Comparison of ENCODE assay signal across 1 cellular context in the genomic region with DNA sequence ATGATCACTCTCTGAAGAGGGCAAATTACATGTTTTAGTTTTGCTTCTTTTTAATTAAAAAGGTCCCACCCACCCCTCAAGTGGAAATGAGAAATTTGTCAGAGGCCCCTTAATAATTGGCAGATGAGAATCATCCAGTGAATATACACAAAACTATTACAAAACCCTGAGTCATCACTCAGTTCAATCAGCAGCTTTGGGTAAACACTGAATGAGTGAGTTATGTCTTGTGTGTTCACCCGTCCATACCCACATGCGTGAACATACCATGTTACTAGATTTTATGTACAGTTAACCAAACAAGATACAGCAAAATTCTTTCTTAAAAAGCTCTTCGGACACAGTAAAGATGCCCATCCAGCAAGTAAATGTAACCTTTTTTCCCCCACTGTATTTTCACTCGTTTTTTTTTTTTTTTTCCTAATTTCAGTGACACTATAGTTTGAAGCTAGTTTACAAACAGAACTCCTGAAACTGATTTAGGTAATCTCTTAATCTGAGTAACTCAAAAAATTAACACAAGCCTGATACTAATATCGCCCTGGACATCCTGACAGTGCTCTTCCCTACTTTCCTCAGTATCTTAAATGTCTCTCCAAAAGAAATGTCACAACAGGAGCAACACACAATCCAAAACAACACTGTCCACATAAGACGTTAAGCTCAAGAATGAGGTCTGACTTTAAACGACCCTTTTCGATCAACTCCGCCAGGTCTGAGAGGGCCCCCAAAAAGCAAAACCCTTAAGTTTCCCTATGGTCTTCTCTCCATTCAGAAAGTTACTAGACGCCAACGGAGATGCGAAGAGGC.
TF ChIP-seq lines count a peak whose summit lies in the region.

No MANE protein-coding gene starts in this region.

TF ChIP-seq in HepG2, 621 proteins besides CTCF, POLR2A, EP300 and RAD21 (continued from another document and continues in another):
- TF ChIP-seq, protein P1, sequence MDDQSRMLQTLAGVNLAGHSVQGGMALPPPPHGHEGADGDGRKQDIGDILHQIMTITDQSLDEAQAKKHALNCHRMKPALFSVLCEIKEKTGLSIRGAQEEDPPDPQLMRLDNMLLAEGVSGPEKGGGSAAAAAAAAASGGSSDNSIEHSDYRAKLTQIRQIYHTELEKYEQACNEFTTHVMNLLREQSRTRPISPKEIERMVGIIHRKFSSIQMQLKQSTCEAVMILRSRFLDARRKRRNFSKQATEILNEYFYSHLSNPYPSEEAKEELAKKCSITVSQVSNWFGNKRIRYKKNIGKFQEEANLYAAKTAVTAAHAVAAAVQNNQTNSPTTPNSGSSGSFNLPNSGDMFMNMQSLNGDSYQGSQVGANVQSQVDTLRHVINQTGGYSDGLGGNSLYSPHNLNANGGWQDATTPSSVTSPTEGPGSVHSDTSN (CRISPR knock-in tag; IDR thresholded peaks at IDR 0.05; ENCODE audit: borderline replicate concordance) = no peak
- TF ChIP-seq TEAD2 (CRISPR knock-in tag; IDR thresholded peaks at IDR 0.05) (no peak), TEAD3 (CRISPR knock-in tag; optimal IDR thresholded peaks at IDR 0.05; ENCODE audit: borderline replicate concordance) (peak; percentile 52), HCFC1 (IDR thresholded peaks at IDR 0.05; ENCODE audit: low read depth, low read length) (no peak), PITX1 (CRISPR knock-in tag; IDR thresholded peaks at IDR 0.05) (no peak), ZNF75D (CRISPR knock-in tag; IDR thresholded peaks at IDR 0.05; ENCODE audit: borderline replicate concordance) (no peak), SSRP1 (CRISPR knock-in tag; IDR thresholded peaks at IDR 0.05) (no peak), ZNF510 (CRISPR knock-in tag; IDR thresholded peaks at IDR 0.05; ENCODE audit: low read depth) (no peak), MIER2 (CRISPR knock-in tag; IDR thresholded peaks at IDR 0.05) (no peak), ZNF101 (CRISPR knock-in tag; IDR thresholded peaks at IDR 0.05; ENCODE audit: borderline replicate concordance, low read depth) (no peak), ZBTB20 (CRISPR knock-in tag; IDR thresholded peaks at IDR 0.05; ENCODE audit: borderline replicate concordance, low read depth) (no peak), ZFX (CRISPR knock-in tag; IDR thresholded peaks at IDR 0.05; ENCODE audit: low read depth) (no peak), HOXA9 (CRISPR knock-in tag; IDR thresholded peaks at IDR 0.05; ENCODE audit: borderline replicate concordance) (no peak), CHD4 (IDR thresholded peaks at IDR 0.05; ENCODE audit: borderline replicate concordance, low read length) (0 out of 2 replicates have a peak, but pooled peaks have one; percentile 17), ZNF468 (CRISPR knock-in tag; IDR thresholded peaks at IDR 0.05) (no peak), ZNF616 (CRISPR knock-in tag; IDR thresholded peaks at IDR 0.05; ENCODE audit: low read depth) (no peak), KDM5A (IDR thresholded peaks at IDR 0.05; ENCODE audit: borderline replicate concordance, low read length) (no peak; the same call in 1 of the 2 replicates), SMYD3 (CRISPR knock-in tag; IDR thresholded peaks at IDR 0.05) (no peak), CREB1 (IDR thresholded peaks at IDR 0.05) (no peak; the same call in 1 of the 2 replicates), CREB1 (CRISPR knock-in tag; IDR thresholded peaks at IDR 0.05) (no peak), ZKSCAN1 (IDR thresholded peaks at IDR 0.05; ENCODE audit: low read length) (no peak), SUZ12 (IDR thresholded peaks at IDR 0.05; ENCODE audit: low read depth, low read length) (no peak), GATAD2A (CRISPR knock-in tag; IDR thresholded peaks at IDR 0.05) (peak; percentile 67), ZNF563 (CRISPR knock-in tag; IDR thresholded peaks at IDR 0.05) (no peak), ZSCAN31 (CRISPR knock-in tag; IDR thresholded peaks at IDR 0.05; ENCODE audit: low read depth) (0 out of 2 replicates have a peak, but pooled peaks have one; percentile 18), IRF2 (CRISPR knock-in tag; IDR thresholded peaks at IDR 0.05) (no peak), ZNF234 (CRISPR knock-in tag; conservative IDR thresholded peaks at IDR 0.05) (no peak), TP53 (CRISPR knock-in tag; conservative IDR thresholded peaks at IDR 0.05) (no peak), ZNF556 (CRISPR knock-in tag; IDR thresholded peaks at IDR 0.05; ENCODE audit: borderline replicate concordance) (no peak), ZFYVE20 (CRISPR knock-in tag; IDR thresholded peaks at IDR 0.05; ENCODE audit: borderline replicate concordance, low read depth) (no peak), ZFP41 (CRISPR knock-in tag; IDR thresholded peaks at IDR 0.05; ENCODE audit: borderline replicate concordance) (no peak), ZNF879 (CRISPR knock-in tag; IDR thresholded peaks at IDR 0.05) (no peak), ZNF224 (CRISPR knock-in tag; IDR thresholded peaks at IDR 0.05) (no peak), ZNF772 (CRISPR knock-in tag; IDR thresholded peaks at IDR 0.05) (no peak), POGZ (CRISPR knock-in tag; IDR thresholded peaks at IDR 0.05) (no peak)
- TF ChIP-seq, protein P2, sequence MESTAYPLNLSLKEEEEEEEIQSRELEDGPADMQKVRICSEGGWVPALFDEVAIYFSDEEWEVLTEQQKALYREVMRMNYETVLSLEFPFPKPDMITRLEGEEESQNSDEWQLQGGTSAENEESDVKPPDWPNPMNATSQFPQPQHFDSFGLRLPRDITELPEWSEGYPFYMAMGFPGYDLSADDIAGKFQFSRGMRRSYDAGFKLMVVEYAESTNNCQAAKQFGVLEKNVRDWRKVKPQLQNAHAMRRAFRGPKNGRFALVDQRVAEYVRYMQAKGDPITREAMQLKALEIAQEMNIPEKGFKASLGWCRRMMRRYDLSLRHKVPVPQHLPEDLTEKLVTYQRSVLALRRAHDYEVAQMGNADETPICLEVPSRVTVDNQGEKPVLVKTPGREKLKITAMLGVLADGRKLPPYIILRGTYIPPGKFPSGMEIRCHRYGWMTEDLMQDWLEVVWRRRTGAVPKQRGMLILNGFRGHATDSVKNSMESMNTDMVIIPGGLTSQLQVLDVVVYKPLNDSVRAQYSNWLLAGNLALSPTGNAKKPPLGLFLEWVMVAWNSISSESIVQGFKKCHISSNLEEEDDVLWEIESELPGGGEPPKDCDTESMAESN (CRISPR knock-in tag; conservative IDR thresholded peaks at IDR 0.05) = no peak
- TF ChIP-seq, protein P3, sequence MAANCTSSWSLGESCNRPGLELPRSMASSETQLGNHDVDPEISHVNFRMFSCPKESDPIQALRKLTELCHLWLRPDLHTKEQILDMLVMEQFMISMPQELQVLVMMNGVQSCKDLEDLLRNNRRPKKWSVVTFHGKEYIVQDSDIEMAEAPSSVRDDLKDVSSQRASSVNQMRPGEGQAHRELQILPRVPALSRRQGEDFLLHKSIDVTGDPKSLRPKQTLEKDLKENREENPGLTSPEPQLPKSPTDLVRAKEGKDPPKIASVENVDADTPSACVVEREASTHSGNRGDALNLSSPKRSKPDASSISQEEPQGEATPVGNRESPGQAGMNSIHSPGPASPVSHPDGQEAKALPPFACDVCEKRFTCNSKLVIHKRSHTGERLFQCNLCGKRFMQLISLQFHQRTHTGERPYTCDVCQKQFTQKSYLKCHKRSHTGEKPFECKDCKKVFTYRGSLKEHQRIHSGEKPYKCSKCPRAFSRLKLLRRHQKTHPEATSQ (CRISPR knock-in tag; IDR thresholded peaks at IDR 0.05; ENCODE audit: borderline replicate concordance) = no peak
- TF ChIP-seq, protein P4, sequence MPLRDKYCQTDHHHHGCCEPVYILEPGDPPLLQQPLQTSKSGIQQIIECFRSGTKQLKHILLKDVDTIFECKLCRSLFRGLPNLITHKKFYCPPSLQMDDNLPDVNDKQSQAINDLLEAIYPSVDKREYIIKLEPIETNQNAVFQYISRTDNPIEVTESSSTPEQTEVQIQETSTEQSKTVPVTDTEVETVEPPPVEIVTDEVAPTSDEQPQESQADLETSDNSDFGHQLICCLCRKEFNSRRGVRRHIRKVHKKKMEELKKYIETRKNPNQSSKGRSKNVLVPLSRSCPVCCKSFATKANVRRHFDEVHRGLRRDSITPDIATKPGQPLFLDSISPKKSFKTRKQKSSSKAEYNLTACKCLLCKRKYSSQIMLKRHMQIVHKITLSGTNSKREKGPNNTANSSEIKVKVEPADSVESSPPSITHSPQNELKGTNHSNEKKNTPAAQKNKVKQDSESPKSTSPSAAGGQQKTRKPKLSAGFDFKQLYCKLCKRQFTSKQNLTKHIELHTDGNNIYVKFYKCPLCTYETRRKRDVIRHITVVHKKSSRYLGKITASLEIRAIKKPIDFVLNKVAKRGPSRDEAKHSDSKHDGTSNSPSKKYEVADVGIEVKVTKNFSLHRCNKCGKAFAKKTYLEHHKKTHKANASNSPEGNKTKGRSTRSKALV (CRISPR knock-in tag; IDR thresholded peaks at IDR 0.05) = no peak
- TF ChIP-seq, protein P5, sequence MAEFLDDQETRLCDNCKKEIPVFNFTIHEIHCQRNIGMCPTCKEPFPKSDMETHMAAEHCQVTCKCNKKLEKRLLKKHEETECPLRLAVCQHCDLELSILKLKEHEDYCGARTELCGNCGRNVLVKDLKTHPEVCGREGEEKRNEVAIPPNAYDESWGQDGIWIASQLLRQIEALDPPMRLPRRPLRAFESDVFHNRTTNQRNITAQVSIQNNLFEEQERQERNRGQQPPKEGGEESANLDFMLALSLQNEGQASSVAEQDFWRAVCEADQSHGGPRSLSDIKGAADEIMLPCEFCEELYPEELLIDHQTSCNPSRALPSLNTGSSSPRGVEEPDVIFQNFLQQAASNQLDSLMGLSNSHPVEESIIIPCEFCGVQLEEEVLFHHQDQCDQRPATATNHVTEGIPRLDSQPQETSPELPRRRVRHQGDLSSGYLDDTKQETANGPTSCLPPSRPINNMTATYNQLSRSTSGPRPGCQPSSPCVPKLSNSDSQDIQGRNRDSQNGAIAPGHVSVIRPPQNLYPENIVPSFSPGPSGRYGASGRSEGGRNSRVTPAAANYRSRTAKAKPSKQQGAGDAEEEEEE (CRISPR knock-in tag; IDR thresholded peaks at IDR 0.05; ENCODE audit: borderline replicate concordance) = no peak
- TF ChIP-seq, protein P6, sequence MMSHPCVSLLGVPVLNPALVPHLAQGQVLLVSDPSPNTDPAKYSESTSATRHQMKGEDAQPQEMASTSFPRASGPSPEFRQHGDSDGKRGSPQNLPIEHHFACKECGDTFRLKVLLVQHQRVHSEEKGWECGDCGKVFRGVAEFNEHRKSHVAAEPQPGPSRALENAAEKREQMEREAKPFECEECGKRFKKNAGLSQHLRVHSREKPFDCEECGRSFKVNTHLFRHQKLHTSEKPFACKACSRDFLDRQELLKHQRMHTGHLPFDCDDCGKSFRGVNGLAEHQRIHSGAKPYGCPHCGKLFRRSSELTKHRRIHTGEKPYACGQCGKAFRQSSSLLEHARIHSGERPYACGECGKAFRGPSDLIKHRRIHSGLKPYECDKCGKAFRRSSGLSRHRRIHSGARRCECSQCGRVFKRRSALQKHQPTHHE (CRISPR knock-in tag; IDR thresholded peaks at IDR 0.05; ENCODE audit: borderline replicate concordance) = no peak
- TF ChIP-seq, protein P7, sequence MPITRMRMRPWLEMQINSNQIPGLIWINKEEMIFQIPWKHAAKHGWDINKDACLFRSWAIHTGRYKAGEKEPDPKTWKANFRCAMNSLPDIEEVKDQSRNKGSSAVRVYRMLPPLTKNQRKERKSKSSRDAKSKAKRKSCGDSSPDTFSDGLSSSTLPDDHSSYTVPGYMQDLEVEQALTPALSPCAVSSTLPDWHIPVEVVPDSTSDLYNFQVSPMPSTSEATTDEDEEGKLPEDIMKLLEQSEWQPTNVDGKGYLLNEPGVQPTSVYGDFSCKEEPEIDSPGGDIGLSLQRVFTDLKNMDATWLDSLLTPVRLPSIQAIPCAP (CRISPR knock-in tag; IDR thresholded peaks at IDR 0.05; ENCODE audit: low read depth) = no peak
- TF ChIP-seq, protein P8, sequence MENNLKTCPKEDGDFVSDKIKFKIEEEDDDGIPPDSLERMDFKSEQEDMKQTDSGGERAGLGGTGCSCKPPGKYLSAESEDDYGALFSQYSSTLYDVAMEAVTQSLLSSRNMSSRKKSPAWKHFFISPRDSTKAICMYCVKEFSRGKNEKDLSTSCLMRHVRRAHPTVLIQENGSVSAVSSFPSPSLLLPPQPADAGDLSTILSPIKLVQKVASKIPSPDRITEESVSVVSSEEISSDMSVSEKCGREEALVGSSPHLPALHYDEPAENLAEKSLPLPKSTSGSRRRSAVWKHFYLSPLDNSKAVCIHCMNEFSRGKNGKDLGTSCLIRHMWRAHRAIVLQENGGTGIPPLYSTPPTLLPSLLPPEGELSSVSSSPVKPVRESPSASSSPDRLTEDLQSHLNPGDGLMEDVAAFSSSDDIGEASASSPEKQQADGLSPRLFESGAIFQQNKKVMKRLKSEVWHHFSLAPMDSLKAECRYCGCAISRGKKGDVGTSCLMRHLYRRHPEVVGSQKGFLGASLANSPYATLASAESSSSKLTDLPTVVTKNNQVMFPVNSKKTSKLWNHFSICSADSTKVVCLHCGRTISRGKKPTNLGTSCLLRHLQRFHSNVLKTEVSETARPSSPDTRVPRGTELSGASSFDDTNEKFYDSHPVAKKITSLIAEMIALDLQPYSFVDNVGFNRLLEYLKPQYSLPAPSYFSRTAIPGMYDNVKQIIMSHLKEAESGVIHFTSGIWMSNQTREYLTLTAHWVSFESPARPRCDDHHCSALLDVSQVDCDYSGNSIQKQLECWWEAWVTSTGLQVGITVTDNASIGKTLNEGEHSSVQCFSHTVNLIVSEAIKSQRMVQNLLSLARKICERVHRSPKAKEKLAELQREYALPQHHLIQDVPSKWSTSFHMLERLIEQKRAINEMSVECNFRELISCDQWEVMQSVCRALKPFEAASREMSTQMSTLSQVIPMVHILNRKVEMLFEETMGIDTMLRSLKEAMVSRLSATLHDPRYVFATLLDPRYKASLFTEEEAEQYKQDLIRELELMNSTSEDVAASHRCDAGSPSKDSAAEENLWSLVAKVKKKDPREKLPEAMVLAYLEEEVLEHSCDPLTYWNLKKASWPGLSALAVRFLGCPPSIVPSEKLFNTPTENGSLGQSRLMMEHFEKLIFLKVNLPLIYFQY (CRISPR knock-in tag; IDR thresholded peaks at IDR 0.05; ENCODE audit: borderline replicate concordance) = peak; percentile 31; the same call in 1 of the 2 replicates
